In the genomic region with DNA sequence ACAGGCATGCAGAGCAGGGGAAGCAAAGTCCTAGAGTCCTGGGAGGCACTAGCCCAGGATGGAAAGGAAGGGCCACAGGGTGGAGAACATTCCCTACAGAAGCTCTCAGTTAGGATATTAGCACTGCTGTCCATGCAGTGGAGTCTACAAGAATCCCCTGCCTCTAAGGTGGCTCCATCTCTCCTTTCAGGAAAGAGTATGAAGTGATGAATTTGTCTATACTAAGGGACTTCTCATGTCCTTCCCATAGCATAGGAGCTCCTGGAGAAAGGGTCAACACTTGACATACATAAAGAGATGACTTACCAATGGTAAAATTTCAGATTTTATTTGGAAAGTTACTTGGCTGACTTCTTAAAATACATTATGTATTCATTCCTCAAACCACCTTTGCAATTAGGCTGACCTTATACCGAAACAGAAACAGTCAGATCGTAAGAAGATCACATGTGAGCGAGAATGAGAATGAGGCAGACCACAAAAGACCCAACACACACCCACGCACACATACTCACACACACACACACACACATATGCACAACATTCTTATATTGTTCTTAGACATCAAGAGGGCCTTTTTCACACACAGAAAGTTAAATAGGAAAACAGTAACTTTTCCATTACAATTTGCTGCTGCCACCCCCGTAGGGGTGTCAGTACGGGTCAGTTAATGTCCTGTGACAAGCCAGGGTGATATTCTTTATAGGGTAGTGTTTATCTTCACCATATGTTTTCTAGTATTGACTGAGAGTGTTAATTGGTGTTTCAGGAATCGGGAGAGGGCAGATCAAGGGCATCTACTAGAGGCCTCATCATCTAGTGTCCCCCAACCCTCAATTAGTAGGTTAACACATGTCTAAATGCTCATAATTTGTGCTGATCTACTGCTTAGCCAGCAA, we compare ENCODE assay signal across 10 cellular contexts.
DNase-seq lines count a peak whose midpoint lies in the region; ATAC-seq and TF ChIP-seq lines count a peak whose summit lies in the region.
"Had no signal": no experiment of that assay in that cellular context is flagged by ENCODE, and none has a peak within 500 bp of the region (broad histone marks: within the 10 kb centered on the region; RNA-seq: fewer than 3 reads in every experiment).

No MANE protein-coding gene starts in this region.

- no peak overlapping the region for H3K27ac ChIP-seq in RWPE1
- H3K27ac ChIP-seq: brain microvascular endothelial cell, VCaP had no signal

- POLR2A ChIA-PET in RWPE1 (lab: Yijun Ruan, JAX; ENCODE audit: low non-redundant PET): no interaction called here

- CTCF ChIA-PET in activated naive CD4-positive, alpha-beta T cell treated with anti-CD3 and anti-CD28 coated beads, Interleukin-2, amount 10 ng/mL, durations not matched to agents 7 days and 5 days (lab: Charles Lee): no interaction called here
- CTCF ChIA-PET in RWPE1 (lab: Yijun Ruan, JAX): no interaction called here

- peak; percentile 31 to 89 for ATAC-seq in activated naive CD4-positive, alpha-beta T cell treated with anti-CD3 and anti-CD28 coated beads, Interleukin-2, amount 50 U/mL, for 72 hours
- peak; percentile 97 for ATAC-seq in GM21619 (IDR thresholded peaks at IDR 0.05; ENCODE audit: unreplicated experiment)
- peak; percentile 97 for ATAC-seq in HG03196 (IDR thresholded peaks at IDR 0.05; ENCODE audit: unreplicated experiment)
- ATAC-seq in stimulated activated naive CD8-positive, alpha-beta T cell treated with anti-CD3 and anti-CD28 coated beads, Interleukin-15, Interleukin-2, amounts not matched to agents 100 U/mL and 50 U/mL, for 24 hours: peak; percentile 57
- ATAC-seq in Right ventricle myocardium superior (ENCODE audit: poor library complexity): no peak

- intact Hi-C loops in Right ventricle myocardium superior (cut with DNase I): no loop called here

- no peaks in the 10 kb centered on the region for H3K36me3 Mint-ChIP-seq in activated naive CD4-positive, alpha-beta T cell treated with anti-CD3 and anti-CD28 coated beads, Interleukin-2, amount 50 U/mL, for 72 hours
- no peaks in the 10 kb centered on the region for H3K36me3 Mint-ChIP-seq in activated naive CD4-positive, alpha-beta T cell treated with anti-CD3 and anti-CD28 coated beads, Interleukin-2, amount 10 ng/mL, durations not matched to agents 7 days and 5 days

- no peak for TF ChIP-seq CTCF in RWPE1 (conservative IDR thresholded peaks at IDR 0.05; ENCODE audit: low read depth)

- H3K4me1 Mint-ChIP-seq in activated naive CD4-positive, alpha-beta T cell treated with anti-CD3 and anti-CD28 coated beads, Interleukin-2, amount 10 ng/mL, durations not matched to agents 7 days and 5 days: no peaks in the 10 kb centered on the region

- peaks cover 0 to 5% of the 10 kb centered on the region in 2 donors for H3K9me3 Mint-ChIP-seq in activated naive CD4-positive, alpha-beta T cell treated with anti-CD3 and anti-CD28 coated beads, Interleukin-2, amount 50 U/mL, for 72 hours
- H3K9me3 Mint-ChIP-seq in activated naive CD4-positive, alpha-beta T cell treated with anti-CD3 and anti-CD28 coated beads, Interleukin-2, amount 10 ng/mL, durations not matched to agents 7 days and 5 days: no peaks in the 10 kb centered on the region

- no peak overlapping the region for H3K4me3 Mint-ChIP-seq in activated naive CD4-positive, alpha-beta T cell treated with anti-CD3 and anti-CD28 coated beads, Interleukin-2, amount 10 ng/mL, durations not matched to agents 7 days and 5 days

- DNase-seq in activated naive CD4-positive, alpha-beta T cell treated with anti-CD3 and anti-CD28 coated beads, Interleukin-2, amount 50 U/mL, for 72 hours (ENCODE audit: low spot score in 2 of 2): peak in 1 of 2 donors; percentile 19
- no peak for DNase-seq in activated naive CD4-positive, alpha-beta T cell treated with anti-CD3 and anti-CD28 coated beads, Interleukin-2, amount 10 ng/mL, durations not matched to agents 7 days and 5 days
- no peak for DNase-seq in stimulated activated naive CD8-positive, alpha-beta T cell treated with anti-CD3 and anti-CD28 coated beads, Interleukin-15, Interleukin-2, amounts not matched to agents 100 U/mL and 50 U/mL, for 24 hours
- DNase-seq in Right ventricle myocardium superior (no peak), RWPE1 (ENCODE audit: low spot score) (no peak), GDM1 (lab: John Stamatoyannopoulos, UW) (no peak)
- DNase-seq: brain microvascular endothelial cell had no signal

- H3K27me3 Mint-ChIP-seq in activated naive CD4-positive, alpha-beta T cell treated with anti-CD3 and anti-CD28 coated beads, Interleukin-2, amount 10 ng/mL, durations not matched to agents 7 days and 5 days: no peaks in the 10 kb centered on the region

- H3K27ac Mint-ChIP-seq in activated naive CD4-positive, alpha-beta T cell treated with anti-CD3 and anti-CD28 coated beads, Interleukin-2, amount 50 U/mL, for 72 hours: no peak overlapping the region
- H3K27ac Mint-ChIP-seq in activated naive CD4-positive, alpha-beta T cell treated with anti-CD3 and anti-CD28 coated beads, Interleukin-2, amount 10 ng/mL, durations not matched to agents 7 days and 5 days: no peak overlapping the region
